In genomic region chr7:66630529-66630928, GRCh38 we compare ENCODE assay signal across 2 cellular contexts.
TF ChIP-seq lines count a peak whose summit lies in the region.

No MANE protein-coding gene starts in this region.

TF ChIP-seq in SK-N-SH, 30 proteins besides CTCF, POLR2A, EP300 and RAD21 (continued from another document):
- no peak for TF ChIP-seq MXI1 (IDR thresholded peaks at IDR 0.05; ENCODE audit: low read depth, low read length)
- TF ChIP-seq GABPA (IDR thresholded peaks at IDR 0.05; ENCODE audit: low read depth), result no peak
- no peak for TF ChIP-seq FOSL2 (IDR thresholded peaks at IDR 0.05; ENCODE audit: borderline replicate concordance, low read depth)
- TF ChIP-seq TAF1 (IDR thresholded peaks at IDR 0.05; ENCODE audit: borderline replicate concordance, low read depth, low read length), result no peak

TF ChIP-seq in SK-N-SH treated with all-trans-retinoic acid at 6 μM for 48 hours, 23 proteins besides CTCF, POLR2A, EP300 and RAD21 (continued from another document):
- TF ChIP-seq ESRRG (CRISPR knock-in tag; IDR thresholded peaks at IDR 0.05) (no peak), ZNF565 (CRISPR knock-in tag; conservative IDR thresholded peaks at IDR 0.05; ENCODE audit: low read depth) (no peak), CREB5 (CRISPR knock-in tag; IDR thresholded peaks at IDR 0.05; ENCODE audit: low read depth) (no peak), CSDC2 (CRISPR knock-in tag; IDR thresholded peaks at IDR 0.05) (no peak), TOX (CRISPR knock-in tag; IDR thresholded peaks at IDR 0.05; ENCODE audit: borderline replicate concordance) (no peak), TSHZ2 (CRISPR knock-in tag; IDR thresholded peaks at IDR 0.05) (no peak), CSRNP3 (CRISPR knock-in tag; IDR thresholded peaks at IDR 0.05) (no peak), OSR1 (CRISPR knock-in tag; IDR thresholded peaks at IDR 0.05) (no peak)
